Comparison of ENCODE assay signal across 12 cellular contexts in genomic region chr5:142006363-142007236, GRCh38. TPM values are rescaled to one million over a fixed set of nuclear protein-coding genes. Genes with fewer than 3 reads are reported as not detected.
DNase-seq lines count a peak whose midpoint lies in the region; ATAC-seq and TF ChIP-seq lines count a peak whose summit lies in the region.
"Had no signal": no experiment of that assay in that cellular context is flagged by ENCODE, and none has a peak within 500 bp of the region (broad histone marks: within the 10 kb centered on the region; RNA-seq: fewer than 3 reads in every experiment).

No MANE protein-coding gene starts in this region.

- no peaks in the 10 kb centered on the region for H3K9me3 Mint-ChIP-seq in activated T-cell treated with anti-CD3 and anti-CD28 coated beads, Interleukin-2, amount 50 U/mL, for 4 hours
- H3K9me3 Mint-ChIP-seq in activated CD8-positive, alpha-beta T cell treated with anti-CD3 and anti-CD28 coated beads for 36 hours, result no peaks in the 10 kb centered on the region
- no peaks in the 10 kb centered on the region for H3K9me3 Mint-ChIP-seq in stimulated activated naive B cell treated with anti-CD40 and anti-IgM and Interleukin-4, amounts not matched to agents 10 μg/mL and 1 μg/mL and 100 μg/mL, for 72 hours
- H3K9me3 Mint-ChIP-seq: nephron progenitor cell had no signal

- no peaks in the 10 kb centered on the region for H3K9me3 ChIP-seq in sigmoid colon

- H3K4me3 ChIP-seq in sigmoid colon, result no peak overlapping the region

- no peak overlapping the region for H3K27ac ChIP-seq in sigmoid colon
- no peak overlapping the region for H3K27ac ChIP-seq in RWPE1
- H3K27ac ChIP-seq: epithelial cell of prostate had no signal

- peaks cover 0 to 4% (median 2%) of the 10 kb centered on the region in 4 donors for H3K4me1 ChIP-seq in sigmoid colon

- no peak for TF ChIP-seq POLR2A in sigmoid colon (IDR thresholded peaks at IDR 0.05)

- DNase-seq in activated T-cell treated with anti-CD3 and anti-CD28 coated beads, Interleukin-2, amount 50 U/mL, for 4 hours, result no peak
- DNase-seq in activated T-cell treated with anti-CD3 and anti-CD28 coated beads, Interleukin-2, amount 50 U/mL, for 1 hour, result no peak
- peak; percentile 85 for DNase-seq in activated CD8-positive, alpha-beta T cell treated with anti-CD3 and anti-CD28 coated beads for 36 hours
- DNase-seq in stimulated activated naive B cell treated with anti-CD40 and anti-IgM and Interleukin-4, amounts not matched to agents 10 μg/mL and 1 μg/mL and 100 μg/mL, for 72 hours, result no peak
- DNase-seq in sigmoid colon (no peak), AG08396 (ENCODE audit: low spot score) (no peak), RWPE1 (ENCODE audit: low spot score) (no peak)
- DNase-seq: aorta, NCI-H748 treated with DMSO at 0.1 percent for 48 hours, nephron progenitor cell had no signal

- intact Hi-C loops in activated CD8-positive, alpha-beta T cell treated with anti-CD3 and anti-CD28 coated beads for 36 hours (cut with micrococcal nuclease), result loop anchor here (5.0 kb wide), 1 partner anchor 34 kb away; no protein-coding TSS in a partner anchor
- intact Hi-C loops in sigmoid colon (cut with DNase I), result no loop called here

- peak; percentile 90 to 92 for ATAC-seq in activated T-cell treated with anti-CD3 and anti-CD28 coated beads, Interleukin-2, amount 50 U/mL, for 4 hours
- peak; percentile 47 for ATAC-seq in HG03045 (IDR thresholded peaks at IDR 0.05; ENCODE audit: unreplicated experiment)
- ATAC-seq in activated CD8-positive, alpha-beta T cell treated with anti-CD3 and anti-CD28 coated beads for 36 hours, result peak; percentile 86
- ATAC-seq in stimulated activated naive B cell treated with anti-CD40 and anti-IgM and Interleukin-4, amounts not matched to agents 10 μg/mL and 1 μg/mL and 100 μg/mL, for 72 hours (replicated peaks), result peak; percentile 84 to 86

- H3K4me3 Mint-ChIP-seq in activated T-cell treated with anti-CD3 and anti-CD28 coated beads, Interleukin-2, amount 50 U/mL, for 4 hours, result peak overlapping the region; percentile 67
- H3K4me3 Mint-ChIP-seq in activated CD8-positive, alpha-beta T cell treated with anti-CD3 and anti-CD28 coated beads for 36 hours, result peak overlapping the region; percentile 48
- peak overlapping the region in 1 of 2 donors; percentile 47 for H3K4me3 Mint-ChIP-seq in stimulated activated naive B cell treated with anti-CD40 and anti-IgM and Interleukin-4, amounts not matched to agents 10 μg/mL and 1 μg/mL and 100 μg/mL, for 72 hours
- H3K4me3 Mint-ChIP-seq: nephron progenitor cell had no signal

- peaks cover 0 to 82% (median 20%) of the 10 kb centered on the region in 4 donors for H3K36me3 ChIP-seq in sigmoid colon

- TF ChIP-seq EP300 in sigmoid colon (IDR thresholded peaks at IDR 0.05), result no peak

- CTCF ChIA-PET in activated CD8-positive, alpha-beta T cell treated with anti-CD3 and anti-CD28 coated beads for 36 hours (lab: Charles Lee), result interaction anchor here (1.0 to 37.7 kb wide), 10 partner anchors 14 to 144 kb away, joined by 3 to 592 read pairs (median 5); partner anchors contain the start of gene RNF14
- CTCF ChIA-PET in RWPE1 (lab: Yijun Ruan, JAX), result interaction anchor here (0.6 to 1.9 kb wide), 3 partner anchors 9 to 94 kb away, joined by 3 to 8 read pairs (median 7); no protein-coding TSS in a partner anchor

- peak overlapping the region; percentile 95 for H3K27ac Mint-ChIP-seq in activated CD8-positive, alpha-beta T cell treated with anti-CD3 and anti-CD28 coated beads for 36 hours
- H3K27ac Mint-ChIP-seq in stimulated activated naive B cell treated with anti-CD40 and anti-IgM and Interleukin-4, amounts not matched to agents 10 μg/mL and 1 μg/mL and 100 μg/mL, for 72 hours, result no peak overlapping the region
- H3K27ac Mint-ChIP-seq: nephron progenitor cell had no signal

- H3K27me3 ChIP-seq in sigmoid colon, result no peaks in the 10 kb centered on the region

- 60 to 87% methylated on average over 3 of the region's 3 CpGs for WGBS in sigmoid colon, 2 donors

- POLR2A ChIA-PET in activated CD8-positive, alpha-beta T cell treated with anti-CD3 and anti-CD28 coated beads for 36 hours (lab: Charles Lee), result interaction anchor here (0.6 to 12.5 kb wide), 11 partner anchors 8 to 351 kb away, joined by 3 to 129 read pairs (median 4); partner anchors contain the start of genes GNPDA1, NDFIP1 and RNF14
- POLR2A ChIA-PET in RWPE1 (lab: Yijun Ruan, JAX; ENCODE audit: low non-redundant PET), result interaction anchor here (0.5 kb wide), 1 partner anchor 119 kb away, joined by 6 read pairs; no protein-coding TSS in a partner anchor

- no peaks in the 10 kb centered on the region for H3K27me3 Mint-ChIP-seq in activated T-cell treated with anti-CD3 and anti-CD28 coated beads, Interleukin-2, amount 50 U/mL, for 4 hours (ENCODE audit: low read depth)
- H3K27me3 Mint-ChIP-seq in activated CD8-positive, alpha-beta T cell treated with anti-CD3 and anti-CD28 coated beads for 36 hours, result no peaks in the 10 kb centered on the region
- H3K27me3 Mint-ChIP-seq in stimulated activated naive B cell treated with anti-CD40 and anti-IgM and Interleukin-4, amounts not matched to agents 10 μg/mL and 1 μg/mL and 100 μg/mL, for 72 hours, result no peaks in the 10 kb centered on the region

- peaks cover 51% of the 10 kb centered on the region for H3K4me1 Mint-ChIP-seq in activated T-cell treated with anti-CD3 and anti-CD28 coated beads, Interleukin-2, amount 50 U/mL, for 4 hours (ENCODE audit: low read depth)
- H3K4me1 Mint-ChIP-seq in activated CD8-positive, alpha-beta T cell treated with anti-CD3 and anti-CD28 coated beads for 36 hours (ENCODE audit: low read depth), result peaks cover 76% of the 10 kb centered on the region
- peaks cover 16 to 22% of the 10 kb centered on the region in 2 donors for H3K4me1 Mint-ChIP-seq in stimulated activated naive B cell treated with anti-CD40 and anti-IgM and Interleukin-4, amounts not matched to agents 10 μg/mL and 1 μg/mL and 100 μg/mL, for 72 hours

- no peak for TF ChIP-seq CTCF in activated CD8-positive, alpha-beta T cell treated with anti-CD3 and anti-CD28 coated beads for 36 hours (IDR thresholded peaks at IDR 0.05)
- TF ChIP-seq CTCF in sigmoid colon (IDR thresholded peaks at IDR 0.05), result no peak
- TF ChIP-seq CTCF in RWPE1 (conservative IDR thresholded peaks at IDR 0.05; ENCODE audit: low read depth), result no peak

- peaks cover 64% of the 10 kb centered on the region for H3K36me3 Mint-ChIP-seq in activated T-cell treated with anti-CD3 and anti-CD28 coated beads, Interleukin-2, amount 50 U/mL, for 4 hours (ENCODE audit: insufficient read depth)
- peaks cover 85% of the 10 kb centered on the region for H3K36me3 Mint-ChIP-seq in activated CD8-positive, alpha-beta T cell treated with anti-CD3 and anti-CD28 coated beads for 36 hours (ENCODE audit: low read depth)
- H3K36me3 Mint-ChIP-seq in stimulated activated naive B cell treated with anti-CD40 and anti-IgM and Interleukin-4, amounts not matched to agents 10 μg/mL and 1 μg/mL and 100 μg/mL, for 72 hours, result peaks cover 31 to 57% of the 10 kb centered on the region in 2 donors

RNA-seq across cellular contexts. Expression of gene GNPDA1, which starts 6.2 kb away (rescaled TPM):
- 100 to 1,000 TPM; 147 to 196 (median 149) TPM for total RNA-seq in activated T-cell treated with anti-CD3 and anti-CD28 coated beads, Interleukin-2, amount 50 U/mL, for 4 hours
- 10 to 100 TPM; 82.4 to 88.3 TPM for total RNA-seq in activated CD8-positive, alpha-beta T cell treated with anti-CD3 and anti-CD28 coated beads for 36 hours
- 10 to 100 TPM; 23.0 to 58.1 (median 27.7) TPM for total RNA-seq in sigmoid colon
- 10 to 100 TPM; 18.6 to 26.6 (median 19.3) TPM for polyA plus RNA-seq in sigmoid colon

RNA-seq across cellular contexts. Expression of gene RNF14, which starts 37.7 kb away (rescaled TPM):
- 10 to 100 TPM; 33.9 to 37.9 (median 35.2) TPM for total RNA-seq in activated T-cell treated with anti-CD3 and anti-CD28 coated beads, Interleukin-2, amount 50 U/mL, for 4 hours
- 10 to 100 TPM; 34.1 to 35.0 TPM for total RNA-seq in activated CD8-positive, alpha-beta T cell treated with anti-CD3 and anti-CD28 coated beads for 36 hours
- 10 to 100 TPM; 30.7 to 70.1 (median 53.5) TPM for total RNA-seq in sigmoid colon
- polyA plus RNA-seq in sigmoid colon, result 10 to 100 TPM; 31.5 to 43.2 (median 42.6) TPM

RNA-seq across cellular contexts. Expression of gene PCDH12, which starts 48.6 kb away (rescaled TPM):
- under 1 TPM; 0.13 to 0.65 (median 0.24) TPM for total RNA-seq in activated T-cell treated with anti-CD3 and anti-CD28 coated beads, Interleukin-2, amount 50 U/mL, for 4 hours
- total RNA-seq in activated CD8-positive, alpha-beta T cell treated with anti-CD3 and anti-CD28 coated beads for 36 hours, result under 1 TPM; 0.31 to 0.61 TPM
- total RNA-seq in sigmoid colon, result 1 to 10 TPM in 3 of 4 donors, under 1 TPM in 1; 0.55 to 6.2 (median 2.9) TPM
- polyA plus RNA-seq in sigmoid colon, result under 1 TPM; 0.23 to 0.69 (median 0.60) TPM
